18 cellular contexts compared by ENCODE assay signal in the genomic region with DNA sequence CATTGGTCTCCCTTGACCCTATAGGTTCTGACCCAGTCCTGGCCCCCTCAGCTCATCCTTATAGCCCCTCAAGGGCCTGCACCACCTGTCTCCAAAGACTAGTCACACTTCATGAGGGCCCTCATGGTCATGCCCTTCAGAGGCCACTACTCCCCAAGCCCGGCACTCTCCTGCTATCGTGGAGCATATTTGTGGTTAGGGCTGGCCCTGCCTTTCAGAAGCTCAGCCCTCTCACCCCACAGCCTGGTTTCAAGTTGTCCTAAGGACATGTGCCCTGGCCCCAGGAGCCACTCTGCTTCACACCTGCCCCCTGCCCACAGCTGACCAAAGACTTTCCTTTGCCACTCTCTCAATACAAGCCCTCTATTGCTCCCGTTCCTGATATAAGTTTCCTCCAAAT.
DNase-seq lines count a peak whose midpoint lies in the region; ATAC-seq and TF ChIP-seq lines count a peak whose summit lies in the region.
"Had no signal": no experiment of that assay in that cellular context is flagged by ENCODE, and none has a peak within 500 bp of the region (broad histone marks: within the 10 kb centered on the region; RNA-seq: fewer than 3 reads in every experiment).

No MANE protein-coding gene starts in this region.

- H3K9ac ChIP-seq in H9 (ENCODE audit: extremely low read depth, insufficient read length, low read length), result no peak overlapping the region

- TF ChIP-seq CTCF in H9 (conservative IDR thresholded peaks at IDR 0.05) (no peak), lower lobe of right lung (IDR thresholded peaks at IDR 0.05) (no peak)

- WGBS in H9 (ENCODE audit: extremely low coverage, insufficient read length, low lambda C conversion rate), result no CpG with 5 or more reads among the region's 3 CpGs

- H3K4me3 ChIP-seq in SJCRH30 (no peak overlapping the region), lower lobe of right lung (no peak overlapping the region)
- H3K4me3 ChIP-seq: A549, K562, MG63 had no signal

- H3K27me3 ChIP-seq in H9 (ENCODE audit: insufficient read depth, low read length), result peaks cover 36% of the 10 kb centered on the region
- no peaks in the 10 kb centered on the region for H3K27me3 ChIP-seq in SJCRH30
- H3K27me3 ChIP-seq in lower lobe of right lung (ENCODE audit: low read depth), result peaks cover 94% of the 10 kb centered on the region

- H3K23me2 ChIP-seq in H9 (ENCODE audit: insufficient read length, low read depth, low read length, poor library complexity, severe bottlenecking), result peaks cover 16% of the 10 kb centered on the region

- H3K4ac ChIP-seq in H9 (ENCODE audit: low read depth, low read length), result no peak overlapping the region

- no peak overlapping the region for H3K23ac ChIP-seq in H9 (ENCODE audit: insufficient read length, low read depth, low read length)

- H3K27me3 Mint-ChIP-seq in H9 (ENCODE audit: low read depth), result peaks cover 92% of the 10 kb centered on the region

- H2BK15ac ChIP-seq in H9 (ENCODE audit: low read depth, low read length), result no peak overlapping the region

- no peak overlapping the region for H2BK5ac ChIP-seq in H9 (ENCODE audit: insufficient read length, low read length)

- no peak overlapping the region for H3T11ph ChIP-seq in H9 (ENCODE audit: low read length)

- H3K36me3 Mint-ChIP-seq in H9 (ENCODE audit: insufficient read depth in 1 of 3, low read depth in 3 of 3), result no peaks in the 10 kb centered on the region
- H3K36me3 Mint-ChIP-seq: CD14-positive monocyte had no signal

- H3K79me1 ChIP-seq in H9 (ENCODE audit: insufficient read depth, low read depth, low read length, poor library complexity, severe bottlenecking), result no peaks in the 10 kb centered on the region

- peak; percentile 15 for DNase-seq in H9
- DNase-seq in SJCRH30, result peak; percentile 77 to 79
- DNase-seq in lower lobe of right lung, result peak; percentile 56
- DNase-seq in GDM1 (lab: John Stamatoyannopoulos, UW), result no peak
- DNase-seq in SHP77 (lab: John Stamatoyannopoulos, UW), result no peak
- no peak for DNase-seq in hypothalamus (lab: John Stamatoyannopoulos, UW)
- DNase-seq: Caco-2, DMS53, MG63, NCI-H1105, NCI-H187 treated with DMSO at 0.1 percent for 48 hours, NCI-H446 treated with DMSO at 0.1 percent for 48 hours had no signal

- H3K14ac ChIP-seq in H9 (ENCODE audit: insufficient read depth, low read length), result no peak overlapping the region

- H4K8ac ChIP-seq in H9 (replicated peaks; ENCODE audit: insufficient read length, low read depth, low read length), result no peak overlapping the region

- H4K20me1 ChIP-seq in H9 (ENCODE audit: control insufficient read depth, insufficient read depth, insufficient read length), result no peaks in the 10 kb centered on the region

- no peak overlapping the region for H3K56ac ChIP-seq in H9 (ENCODE audit: insufficient read length, low read depth, low read length)

- no peak overlapping the region for H2BK12ac ChIP-seq in H9 (ENCODE audit: insufficient read length, low read depth, low read length)

- intact Hi-C loops in lower lobe of right lung (cut with DNase I), result no loop called here

- H3K27ac Mint-ChIP-seq in H9, result no peak overlapping the region
- H3K27ac Mint-ChIP-seq: CD14-positive monocyte had no signal

- no peak overlapping the region for H2AFZ ChIP-seq in H9 (ENCODE audit: low read length)

- H2BK120ac ChIP-seq in H9 (ENCODE audit: low read depth, low read length, poor library complexity, severe bottlenecking), result no peak overlapping the region

- H3K9me3 ChIP-seq in H9 (ENCODE audit: control insufficient read depth, low read depth, low read length), result no peaks in the 10 kb centered on the region
- no peaks in the 10 kb centered on the region for H3K9me3 ChIP-seq in SJCRH30 (replicated peaks)
- no peaks in the 10 kb centered on the region for H3K9me3 ChIP-seq in lower lobe of right lung
- H3K9me3 ChIP-seq: A549, Caco-2, MG63 had no signal

- H4K91ac ChIP-seq in H9 (ENCODE audit: insufficient read length, low read depth, low read length), result no peak overlapping the region

- H4K5ac ChIP-seq in H9 (ENCODE audit: insufficient read length, low read depth, low read length), result no peak overlapping the region

- H2AK5ac ChIP-seq in H9 (ENCODE audit: insufficient read length, low read length), result no peak overlapping the region

- H2BK20ac ChIP-seq in H9 (ENCODE audit: low read depth, low read length, poor library complexity, severe bottlenecking), result no peak overlapping the region

- no peak overlapping the region for H3K4me2 ChIP-seq in H9 (ENCODE audit: insufficient read depth, insufficient read length, low read length)
- H3K4me2 ChIP-seq: A549 had no signal

- H3K27ac ChIP-seq in H9 (ENCODE audit: insufficient read length, low read depth, low read length), result no peak overlapping the region
- H3K27ac ChIP-seq in SJCRH30, result no peak overlapping the region; the same call in 1 of the 2 replicates
- no peak overlapping the region for H3K27ac ChIP-seq in lower lobe of right lung
- H3K27ac ChIP-seq in temporal lobe (ENCODE audit: low read depth, low read length), result peak overlapping the region; percentile 44
- H3K27ac ChIP-seq: A549, HL-60 had no signal

- no peak overlapping the region for H3K18ac ChIP-seq in H9 (ENCODE audit: insufficient read length, low read depth, low read length)

- H3K4me1 ChIP-seq in H9 (ENCODE audit: insufficient read depth, low read length), result peaks cover 20% of the 10 kb centered on the region; the same call in 1 of the 2 replicates
- H3K4me1 ChIP-seq in SJCRH30, result peaks cover 58% of the 10 kb centered on the region
- peaks cover 21% of the 10 kb centered on the region for H3K4me1 ChIP-seq in lower lobe of right lung

- ATAC-seq in lower lobe of right lung, result peak; percentile 24 to 80
- no peak for ATAC-seq in HG03039 (IDR thresholded peaks at IDR 0.05; ENCODE audit: unreplicated experiment)
- ATAC-seq: A549, K562 had no signal

- peaks cover 54 to 64% of the 10 kb centered on the region in 2 experiments for H3K4me1 Mint-ChIP-seq in H9

- H3K36me3 ChIP-seq in SJCRH30 (no peaks in the 10 kb centered on the region), lower lobe of right lung (no peaks in the 10 kb centered on the region)
- H3K36me3 ChIP-seq: MG63 had no signal

- H3K4me3 Mint-ChIP-seq in H9, result peak overlapping the region in 1 of 2 experiments; percentile 43; a peak in 1 of 5 replicates

- H3K9me3 Mint-ChIP-seq in H9, result no peaks in the 10 kb centered on the region; a peak in 1 of 5 replicates

- H3K79me2 ChIP-seq in H9 (ENCODE audit: insufficient read depth, low read length), result no peaks in the 10 kb centered on the region

Comparison
In these comparisons a context has a peak if more than half of its experiments do, and no peak if none do; other contexts are left out.
1. DNase-seq: peak in H9 (single experiment), SJCRH30 (2 of 2) and lower lobe of right lung (single experiment); none in GDM1 (single experiment), SHP77 (0 of 2) and hypothalamus (0 of 51).